1 cellular context compared by ENCODE assay signal in genomic region chr3:119662604-119663377, GRCh38.
TF ChIP-seq lines count a peak whose summit lies in the region.

No MANE protein-coding gene starts in this region.

TF ChIP-seq in SK-N-SH treated with all-trans-retinoic acid at 6 μM for 48 hours, 23 proteins besides CTCF, POLR2A, EP300 and RAD21 (continued from another document):
- TF ChIP-seq PATZ1 (CRISPR knock-in tag; IDR thresholded peaks at IDR 0.05; ENCODE audit: borderline replicate concordance): no peak
- TF ChIP-seq RARB (CRISPR knock-in tag; IDR thresholded peaks at IDR 0.05): no peak
- no peak for TF ChIP-seq TOX (CRISPR knock-in tag; IDR thresholded peaks at IDR 0.05; ENCODE audit: borderline replicate concordance)
